ENCODE assay signal across 8 cellular contexts in genomic region chr3:97823503-97824004, GRCh38. TPM values are rescaled to one million over a fixed set of nuclear protein-coding genes. Genes with fewer than 3 reads are reported as not detected.
A peak's percentile ranks its signal among the peaks of the same experiment; 100 is the strongest.
DNase-seq lines count a peak whose midpoint lies in the region; ATAC-seq and TF ChIP-seq lines count a peak whose summit lies in the region.

No MANE protein-coding gene starts in this region.

- H3K9ac ChIP-seq in DND-41 (ENCODE audit: low read depth, low read length) (0 out of 2 replicates have a peak overlapping the region, but pooled peaks have one; percentile 89), rectal smooth muscle tissue (ENCODE audit: low read length) (no peak overlapping the region)

- H3K4me1 ChIP-seq in DND-41 (ENCODE audit: insufficient read depth, low read length) (peaks cover 34% of the 10 kb centered on the region), SJCRH30 (no peaks in the 10 kb centered on the region; the same call in 1 of the 2 replicates), rectal smooth muscle tissue (ENCODE audit: control insufficient read depth, insufficient read depth, low read length) (peaks cover 16% of the 10 kb centered on the region)

- no peaks in the 10 kb centered on the region for H3K36me3 ChIP-seq in DND-41 (ENCODE audit: insufficient read depth, low read length)
- H3K36me3 ChIP-seq in SJCRH30 = no peaks in the 10 kb centered on the region
- H3K36me3 ChIP-seq in rectal smooth muscle tissue (ENCODE audit: control insufficient read depth, insufficient read depth, low read length) = no peaks in the 10 kb centered on the region

- DNase-seq in DND-41 (no peak), SJCRH30 (peak in 1 of 2 experiments; percentile 6), fibroblast of pulmonary artery (ENCODE audit: low read depth) (no peak), SW480 (ENCODE audit: low spot score) (no peak), HUDEP-2 (lab: John Stamatoyannopoulos, UW; ENCODE audit: unreplicated experiment in 76 of 76) (no peak)

- H3K79me2 ChIP-seq in DND-41 (ENCODE audit: insufficient read depth, low read length) = peaks cover 11% of the 10 kb centered on the region

- H3K9me3 ChIP-seq in DND-41 (ENCODE audit: insufficient read depth, low read length, severe bottlenecking) = no peaks in the 10 kb centered on the region
- H3K9me3 ChIP-seq in SJCRH30 (replicated peaks) = no peaks in the 10 kb centered on the region

- TF ChIP-seq CTCF in DND-41 (IDR thresholded peaks at IDR 0.05; ENCODE audit: borderline replicate concordance, extremely low read depth, low read length, poor library complexity, severe bottlenecking) (no peak), fibroblast of pulmonary artery (IDR thresholded peaks at IDR 0.05; ENCODE audit: low read length, missing control alignments) (no peak)

- no peaks in the 10 kb centered on the region for H3K27me3 ChIP-seq in DND-41 (ENCODE audit: insufficient read depth, low read length, poor library complexity)
- no peaks in the 10 kb centered on the region for H3K27me3 ChIP-seq in SJCRH30
- H3K27me3 ChIP-seq in rectal smooth muscle tissue (ENCODE audit: control insufficient read depth, insufficient read depth, low read length) = no peaks in the 10 kb centered on the region

- H3K27ac ChIP-seq in DND-41 (ENCODE audit: low read length) (no peak overlapping the region), SJCRH30 (no peak overlapping the region), rectal smooth muscle tissue (ENCODE audit: low read depth, low read length) (peak overlapping the region; percentile 91)

- H3K4me3 ChIP-seq in DND-41 (ENCODE audit: low read depth in 1 of 2, low read length in 2 of 2) (peak overlapping the region in 1 of 2 experiments; percentile 83; a peak in 2 of 4 replicates), SJCRH30 (peak overlapping the region; percentile 81), fibroblast of pulmonary artery (replicated peaks; ENCODE audit: low read depth, low read length) (peak overlapping the region; percentile 81), rectal smooth muscle tissue (ENCODE audit: low read length) (peak overlapping the region; percentile 73)

- no peak overlapping the region for H2AFZ ChIP-seq in DND-41 (ENCODE audit: low read depth, low read length)

- H4K20me1 ChIP-seq in DND-41 (ENCODE audit: insufficient read depth, low read length) = 0 out of 2 replicates have a peak, but pooled peaks cover 2% of the 10 kb centered on the region

- peak overlapping the region; percentile 95; the same call in 1 of the 2 replicates for H3K4me2 ChIP-seq in DND-41 (ENCODE audit: insufficient read depth, low read length)

- ATAC-seq in DND-41 (ENCODE audit: insufficient read depth, low read depth) = no peak
- no peak for ATAC-seq in GM18868 (IDR thresholded peaks at IDR 0.05; ENCODE audit: unreplicated experiment)
- no peak for ATAC-seq in GM18502 (IDR thresholded peaks at IDR 0.05; ENCODE audit: poor library complexity, unreplicated experiment)

RNA-seq across cellular contexts. Expression of gene CRYBG3, which starts 1.7 kb away (rescaled TPM):
- total RNA-seq in SJCRH30 (2014; rRNA removed; shearing (Covaris generic)) = 19.3 and 21.9 TPM in 2 replicates

RNA-seq across cellular contexts. Expression of gene ARL6, which starts 59.0 kb away (rescaled TPM):
- total RNA-seq in SJCRH30 (2014; rRNA removed; shearing (Covaris generic)) = 6.5 and 11.0 TPM in 2 replicates
